In the genomic region with DNA sequence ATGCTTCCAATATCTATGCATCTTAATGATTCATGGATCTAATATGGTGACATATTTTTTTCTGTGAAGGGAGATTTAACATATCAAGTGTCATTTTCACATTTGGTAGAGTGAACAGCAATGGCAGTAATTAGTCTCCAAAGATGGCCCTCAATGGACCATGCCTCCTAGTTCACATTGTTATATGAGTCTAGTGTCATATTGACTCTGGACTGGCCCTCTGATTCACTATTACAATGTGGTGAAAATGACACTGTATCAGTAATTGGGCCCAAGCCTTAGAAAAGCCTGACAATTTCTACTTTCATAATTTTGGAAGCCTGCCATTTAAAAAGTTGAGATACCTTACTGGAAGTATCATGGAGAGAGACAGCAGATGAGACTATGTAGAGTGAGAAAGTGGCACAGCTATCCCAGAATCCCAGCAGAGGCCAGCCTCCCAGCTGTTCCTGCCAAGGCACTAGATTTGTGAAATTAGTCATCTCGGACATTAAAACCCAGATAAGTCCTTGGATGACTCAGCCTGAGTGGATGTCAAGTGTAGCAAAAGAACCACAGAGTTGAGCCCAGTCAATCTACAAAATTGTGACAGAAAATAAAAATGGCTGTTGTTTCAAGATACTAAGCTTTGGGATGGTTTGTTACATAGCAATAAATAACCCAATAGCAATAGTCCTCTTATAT, we compare ENCODE assay signal across 9 cellular contexts.
DNase-seq lines count a peak whose midpoint lies in the region; ATAC-seq and TF ChIP-seq lines count a peak whose summit lies in the region.
"Had no signal": no experiment of that assay in that cellular context is flagged by ENCODE, and none has a peak within 500 bp of the region (broad histone marks: within the 10 kb centered on the region; RNA-seq: fewer than 3 reads in every experiment).

No MANE protein-coding gene starts in this region.

- H3K4me1 ChIP-seq in HEK293 (ENCODE audit: control insufficient read depth, insufficient read depth, low read length): no peaks in the 10 kb centered on the region
- peaks cover 7 to 11% of the 10 kb centered on the region in 2 experiments for H3K4me1 ChIP-seq in SK-N-SH (ENCODE audit: control insufficient read depth in 1 of 2, insufficient read depth in 2 of 2, low read depth in 1 of 2, low read length in 1 of 2)
- H3K4me1 ChIP-seq in ovary (ENCODE audit: insufficient read depth): no peaks in the 10 kb centered on the region
- H3K4me1 ChIP-seq: vagina had no signal

- no peak overlapping the region for H3K4me3 ChIP-seq in HEK293 (ENCODE audit: low read depth, low read length)
- no peak overlapping the region for H3K4me3 ChIP-seq in SK-N-SH (ENCODE audit: low read depth in 2 of 2, low read length in 1 of 2)
- no peak overlapping the region for H3K4me3 ChIP-seq in fibroblast of the aortic adventitia (ENCODE audit: low read depth, low read length)
- no peak overlapping the region for H3K4me3 ChIP-seq in ovary
- H3K4me3 ChIP-seq: vagina had no signal

- H3K9me2 ChIP-seq in SK-N-SH: no peaks in the 10 kb centered on the region

- no peaks in the 10 kb centered on the region for H3K79me2 ChIP-seq in SK-N-SH (ENCODE audit: insufficient read depth)

- no peak overlapping the region for H3K27ac ChIP-seq in HEK293 (ENCODE audit: extremely low read depth, low read depth, low read length)
- no peak overlapping the region for H3K27ac ChIP-seq in SK-N-SH (ENCODE audit: low read depth in 2 of 2, low read length in 1 of 2)
- H3K27ac ChIP-seq in ovary: no peak overlapping the region
- H3K27ac ChIP-seq: vagina had no signal

- DNase-seq in ACHN (peak; percentile 86), SK-N-SH (no peak), fibroblast of the aortic adventitia (ENCODE audit: low read depth) (peak; percentile 66), UCSD-AML1 (lab: John Stamatoyannopoulos, UW; ENCODE audit: unreplicated experiment) (no peak), ovary (no peak), nucleus accumbens (lab: John Stamatoyannopoulos, UW) (no peak)

- 0 out of 4 replicates have a peak, but pooled peaks of 1 of the 2 experiments have one; percentile 23 for TF ChIP-seq EP300 in SK-N-SH (IDR thresholded peaks at IDR 0.05; ENCODE audit: borderline replicate concordance in 1 of 2, low read depth in 1 of 2, low read length in 1 of 2)
- no peak for TF ChIP-seq EP300 in ovary (IDR thresholded peaks at IDR 0.05)

- no peak overlapping the region for H3K9ac ChIP-seq in SK-N-SH

- TF ChIP-seq CTCF in HEK293 (tag by site-specific recombination; IDR thresholded peaks at IDR 0.05) (no peak), SK-N-SH (IDR thresholded peaks at IDR 0.05) (no peak), fibroblast of the aortic adventitia (IDR thresholded peaks at IDR 0.05; ENCODE audit: insufficient read depth, low read length) (no peak), ovary (IDR thresholded peaks at IDR 0.05) (no peak)

- H3K36me3 ChIP-seq in HEK293 (ENCODE audit: control insufficient read depth in 2 of 2, insufficient read depth in 1 of 2, low read length in 2 of 2) (no peaks in the 10 kb centered on the region), SK-N-SH (replicated peaks in 1 of 2; ENCODE audit: control insufficient read depth in 1 of 2, insufficient read depth in 2 of 2, low read length in 1 of 2) (no peaks in the 10 kb centered on the region), ovary (no peaks in the 10 kb centered on the region)
- H3K36me3 ChIP-seq: vagina had no signal

- no peaks in the 10 kb centered on the region for H3K27me3 ChIP-seq in SK-N-SH (ENCODE audit: insufficient read depth)
- H3K27me3 ChIP-seq in ovary: no peaks in the 10 kb centered on the region
- H3K27me3 ChIP-seq: vagina had no signal

- WGBS in SK-N-SH (ENCODE audit: low lambda C conversion rate): 15% methylated on average over 1 of the region's 1 CpG
- 32 to 55% (median 43%) methylated on average over 1 of the region's 1 CpG for WGBS in ovary, 3 donors

- H3F3A ChIP-seq in SK-N-SH (replicated peaks; ENCODE audit: insufficient read depth): peaks cover 13% of the 10 kb centered on the region

- no peak overlapping the region for H2AFZ ChIP-seq in SK-N-SH (ENCODE audit: low read depth)

- H3K4me2 ChIP-seq in SK-N-SH: no peak overlapping the region

- H4K20me1 ChIP-seq in SK-N-SH (ENCODE audit: insufficient read depth): no peaks in the 10 kb centered on the region

- intact Hi-C loops in ovary (cut with DNase I): no loop called here

- no peaks in the 10 kb centered on the region for H3K9me3 ChIP-seq in HEK293 (ENCODE audit: control insufficient read depth, insufficient read depth, low read depth, low read length)
- no peaks in the 10 kb centered on the region for H3K9me3 ChIP-seq in SK-N-SH
- no peaks in the 10 kb centered on the region for H3K9me3 ChIP-seq in ovary
- H3K9me3 ChIP-seq: vagina had no signal

- TF ChIP-seq RAD21 in SK-N-SH (IDR thresholded peaks at IDR 0.05; ENCODE audit: low read length): no peak

- CTCF ChIA-PET in HEK293 (lab: Yijun Ruan, JAX): no interaction called here
- CTCF ChIA-PET in SK-N-SH (lab: Yijun Ruan, JAX): no interaction called here

- TF ChIP-seq POLR2A in ovary (IDR thresholded peaks at IDR 0.05): no peak

- no peak for ATAC-seq in HG03045 (IDR thresholded peaks at IDR 0.05; ENCODE audit: unreplicated experiment)

- in situ Hi-C loops in ACHN (cut with HindIII; ENCODE audit: low pct_ligation_motif_present, low pct_unique_long_range_greater_than_20kb, low sequenced_read_pairs): no loop called here

- POLR2A ChIA-PET in HEK293 (lab: Yijun Ruan, JAX) (no interaction called here), SK-N-SH (lab: Yijun Ruan, JAX) (no interaction called here)

TF ChIP-seq in HEK293, 187 proteins besides CTCF, POLR2A, EP300 and RAD21 (continues in another document):
- TF ChIP-seq ZNF155 (tag by site-specific recombination; IDR thresholded peaks at IDR 0.05): no peak
- no peak for TF ChIP-seq ZNF23 (tag by site-specific recombination; IDR thresholded peaks at IDR 0.05; ENCODE audit: borderline replicate concordance)
- TF ChIP-seq SCRT2 (tag by site-specific recombination; IDR thresholded peaks at IDR 0.05): no peak
- no peak for TF ChIP-seq GLI2 (tag by site-specific recombination; IDR thresholded peaks at IDR 0.05; ENCODE audit: borderline replicate concordance, low read depth)
- TF ChIP-seq, protein P1, sequence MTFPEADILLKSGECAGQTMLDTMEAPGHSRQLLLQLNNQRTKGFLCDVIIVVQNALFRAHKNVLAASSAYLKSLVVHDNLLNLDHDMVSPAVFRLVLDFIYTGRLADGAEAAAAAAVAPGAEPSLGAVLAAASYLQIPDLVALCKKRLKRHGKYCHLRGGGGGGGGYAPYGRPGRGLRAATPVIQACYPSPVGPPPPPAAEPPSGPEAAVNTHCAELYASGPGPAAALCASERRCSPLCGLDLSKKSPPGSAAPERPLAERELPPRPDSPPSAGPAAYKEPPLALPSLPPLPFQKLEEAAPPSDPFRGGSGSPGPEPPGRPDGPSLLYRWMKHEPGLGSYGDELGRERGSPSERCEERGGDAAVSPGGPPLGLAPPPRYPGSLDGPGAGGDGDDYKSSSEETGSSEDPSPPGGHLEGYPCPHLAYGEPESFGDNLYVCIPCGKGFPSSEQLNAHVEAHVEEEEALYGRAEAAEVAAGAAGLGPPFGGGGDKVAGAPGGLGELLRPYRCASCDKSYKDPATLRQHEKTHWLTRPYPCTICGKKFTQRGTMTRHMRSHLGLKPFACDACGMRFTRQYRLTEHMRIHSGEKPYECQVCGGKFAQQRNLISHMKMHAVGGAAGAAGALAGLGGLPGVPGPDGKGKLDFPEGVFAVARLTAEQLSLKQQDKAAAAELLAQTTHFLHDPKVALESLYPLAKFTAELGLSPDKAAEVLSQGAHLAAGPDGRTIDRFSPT (tag by site-specific recombination; IDR thresholded peaks at IDR 0.05): peak; percentile 48; the same call in 1 of the 2 replicates

TF ChIP-seq in SK-N-SH, 30 proteins besides CTCF, POLR2A, EP300 and RAD21:
- TF ChIP-seq ELF1 (IDR thresholded peaks at IDR 0.05) (no peak), TCF12 (IDR thresholded peaks at IDR 0.05) (peak; percentile 67), TEAD4 (IDR thresholded peaks at IDR 0.05; ENCODE audit: borderline replicate concordance, insufficient read depth) (0 out of 2 replicates have a peak, but pooled peaks have one; percentile 18), RFX5 (IDR thresholded peaks at IDR 0.05; ENCODE audit: low read length) (no peak), NFIC (IDR thresholded peaks at IDR 0.05; ENCODE audit: borderline replicate concordance) (0 out of 2 replicates have a peak, but pooled peaks have one; percentile 40), SMC3 (IDR thresholded peaks at IDR 0.05; ENCODE audit: low read depth, low read length) (no peak), JUND (IDR thresholded peaks at IDR 0.05) (peak; percentile 81), GATA2 (CRISPR knock-in tag; IDR thresholded peaks at IDR 0.05) (no peak), FOSL2 (IDR thresholded peaks at IDR 0.05; ENCODE audit: borderline replicate concordance, low read depth) (peak; percentile 86)
- TF ChIP-seq, protein P2, sequence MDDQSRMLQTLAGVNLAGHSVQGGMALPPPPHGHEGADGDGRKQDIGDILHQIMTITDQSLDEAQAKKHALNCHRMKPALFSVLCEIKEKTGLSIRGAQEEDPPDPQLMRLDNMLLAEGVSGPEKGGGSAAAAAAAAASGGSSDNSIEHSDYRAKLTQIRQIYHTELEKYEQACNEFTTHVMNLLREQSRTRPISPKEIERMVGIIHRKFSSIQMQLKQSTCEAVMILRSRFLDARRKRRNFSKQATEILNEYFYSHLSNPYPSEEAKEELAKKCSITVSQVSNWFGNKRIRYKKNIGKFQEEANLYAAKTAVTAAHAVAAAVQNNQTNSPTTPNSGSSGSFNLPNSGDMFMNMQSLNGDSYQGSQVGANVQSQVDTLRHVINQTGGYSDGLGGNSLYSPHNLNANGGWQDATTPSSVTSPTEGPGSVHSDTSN (IDR thresholded peaks at IDR 0.05): peak; percentile 85

Comparison
In these comparisons a context has a peak if more than half of its experiments do, and no peak if none do; other contexts are left out.
1. DNase-seq: peak in ACHN (single experiment) and fibroblast of the aortic adventitia (single experiment); none in SK-N-SH (single experiment), UCSD-AML1 (single experiment), ovary (0 of 5) and nucleus accumbens (0 of 56).